15 cellular contexts compared by ENCODE assay signal in genomic region chr2:26462100-26462499, GRCh38. TPM values are rescaled to one million over a fixed set of nuclear protein-coding genes. Genes with fewer than 3 reads are reported as not detected.
A peak's percentile ranks its signal among the peaks of the same experiment; 100 is the strongest.
DNase-seq lines count a peak whose midpoint lies in the region; ATAC-seq and TF ChIP-seq lines count a peak whose summit lies in the region.
"Had no signal": no experiment of that assay in that cellular context is flagged by ENCODE, and none has a peak within 500 bp of the region (broad histone marks: within the 10 kb centered on the region; RNA-seq: fewer than 3 reads in every experiment).

No MANE protein-coding gene starts in this region.

- no peak overlapping the region for H3K4me3 ChIP-seq in RWPE2 (ENCODE audit: severe bottlenecking)
- H3K4me3 ChIP-seq in mesenchymal stem cell (ENCODE audit: insufficient read depth in 1 of 2, low read depth in 1 of 2, low read length in 2 of 2), result no peak overlapping the region
- H3K4me3 ChIP-seq in aorta (ENCODE audit: low read length in 2 of 2), result no peak overlapping the region
- H3K4me3 ChIP-seq in brain microvascular endothelial cell (ENCODE audit: low read depth, low read length), result no peak overlapping the region

- H3K14ac ChIP-seq in mesenchymal stem cell (ENCODE audit: low read length in 2 of 2), result no peak overlapping the region

- no peak overlapping the region for H3K23ac ChIP-seq in mesenchymal stem cell (ENCODE audit: low read length in 2 of 2)

- no peak overlapping the region for H2BK120ac ChIP-seq in mesenchymal stem cell (ENCODE audit: low read depth, low read length)

- no peak overlapping the region for H4K91ac ChIP-seq in mesenchymal stem cell (ENCODE audit: low read length)

- in situ Hi-C loops in brain microvascular endothelial cell (cut with HindIII; ENCODE audit: low pct_ligation_motif_present, low sequenced_read_pairs), result no loop called here

- H3K27me3 ChIP-seq in RWPE2 (ENCODE audit: insufficient read depth, poor library complexity, severe bottlenecking), result no peaks in the 10 kb centered on the region
- peaks cover 0 to 23% of the 10 kb centered on the region in 2 experiments for H3K27me3 ChIP-seq in mesenchymal stem cell (ENCODE audit: control insufficient read depth in 1 of 2, insufficient read depth in 1 of 2, low read length in 2 of 2)
- H3K27me3 ChIP-seq in aorta (ENCODE audit: control insufficient read depth in 1 of 2, insufficient read depth in 2 of 2, low read length in 1 of 2), result no peaks in the 10 kb centered on the region
- no peaks in the 10 kb centered on the region for H3K27me3 ChIP-seq in brain microvascular endothelial cell (replicated peaks)

- H3K9ac ChIP-seq in mesenchymal stem cell (ENCODE audit: low read length), result no peak overlapping the region

- H3K9me3 ChIP-seq in RWPE2 (ENCODE audit: severe bottlenecking) (no peaks in the 10 kb centered on the region), mesenchymal stem cell (ENCODE audit: control insufficient read depth, low read length) (no peaks in the 10 kb centered on the region), aorta (ENCODE audit: control insufficient read depth, low read length) (no peaks in the 10 kb centered on the region)

- WGBS in mesenchymal stem cell, result 95% methylated on average over 6 of the region's 6 CpGs
- WGBS in aorta, 2 donors, result 94 to 96% methylated on average over 6 of the region's 6 CpGs

- no peak for TF ChIP-seq CTCF in RWPE2 (IDR thresholded peaks at IDR 0.05; ENCODE audit: poor library complexity, severe bottlenecking)
- no peak for TF ChIP-seq CTCF in brain microvascular endothelial cell (IDR thresholded peaks at IDR 0.05; ENCODE audit: low read depth, low read length, missing control alignments)

- H3K36me3 ChIP-seq in RWPE2 (ENCODE audit: low read depth), result no peaks in the 10 kb centered on the region
- H3K36me3 ChIP-seq in mesenchymal stem cell (ENCODE audit: control insufficient read depth in 1 of 2, insufficient read depth in 2 of 2, low read depth in 1 of 2, low read length in 2 of 2), result no peaks in the 10 kb centered on the region
- H3K36me3 ChIP-seq in aorta (ENCODE audit: control insufficient read depth in 1 of 2, insufficient read depth in 2 of 2, low read length in 1 of 2), result no peaks in the 10 kb centered on the region
- no peaks in the 10 kb centered on the region for H3K36me3 ChIP-seq in brain microvascular endothelial cell (replicated peaks)

- H2BK15ac ChIP-seq in mesenchymal stem cell (ENCODE audit: low read depth, poor library complexity, severe bottlenecking), result peak overlapping the region; percentile 67

- H3K4me2 ChIP-seq in mesenchymal stem cell (ENCODE audit: low read length, poor library complexity, severe bottlenecking), result no peak overlapping the region

- DNase-seq in Right ventricle myocardium inferior (ENCODE audit: missing footprints) (peak; percentile 22), cardiac septum (ENCODE audit: low spot score) (no peak), RWPE2 (ENCODE audit: low spot score) (peak; percentile 39), mesenchymal stem cell (no peak), aorta (peak; percentile 42 to 69), NCI-H524 treated with DMSO at 0.1 percent for 48 hours (lab: John Stamatoyannopoulos, UW) (no peak), caudate nucleus (lab: John Stamatoyannopoulos, UW) (no peak), brain microvascular endothelial cell (no peak)
- DNase-seq: DMS79, SHP77 treated with DMSO at 0.1 percent for 48 hours had no signal

- H3K4me1 ChIP-seq in RWPE2 (ENCODE audit: insufficient read depth, poor library complexity, severe bottlenecking) (no peaks in the 10 kb centered on the region), mesenchymal stem cell (ENCODE audit: control insufficient read depth, insufficient read depth, low read depth, low read length) (peaks cover 18% of the 10 kb centered on the region), aorta (ENCODE audit: control insufficient read depth in 1 of 2, insufficient read depth in 2 of 2, low read length in 2 of 2) (no peaks in the 10 kb centered on the region)

- H2BK5ac ChIP-seq in mesenchymal stem cell (ENCODE audit: low read depth, low read length, poor library complexity, severe bottlenecking), result no peak overlapping the region

- intact Hi-C loops in Right ventricle myocardium inferior (cut with DNase I) (no loop called here), cardiac septum (cut with DNase I) (no loop called here), aorta (cut with DNase I) (no loop called here)

- no peaks in the 10 kb centered on the region for H3K79me1 ChIP-seq in mesenchymal stem cell (replicated peaks; ENCODE audit: low read length, poor library complexity, severe bottlenecking)

- no peak overlapping the region for H3K27ac ChIP-seq in RWPE2 (ENCODE audit: poor library complexity, severe bottlenecking)
- no peak overlapping the region for H3K27ac ChIP-seq in mesenchymal stem cell (ENCODE audit: low read length, poor library complexity, severe bottlenecking)
- H3K27ac ChIP-seq in aorta (ENCODE audit: low read depth in 1 of 2, low read length in 2 of 2), result no peak overlapping the region
- H3K27ac ChIP-seq in caudate nucleus (ENCODE audit: low read depth, low read length), result no peak overlapping the region
- no peak overlapping the region for H3K27ac ChIP-seq in brain microvascular endothelial cell

- no peak overlapping the region for H3K18ac ChIP-seq in mesenchymal stem cell (ENCODE audit: low read depth in 1 of 2, low read length in 2 of 2)

- no peak overlapping the region for H2BK12ac ChIP-seq in mesenchymal stem cell (ENCODE audit: low read length in 2 of 2)

- no peak overlapping the region for H2AFZ ChIP-seq in mesenchymal stem cell (ENCODE audit: low read depth, low read length)

- H4K8ac ChIP-seq in mesenchymal stem cell (ENCODE audit: low read length), result no peak overlapping the region

- no peak overlapping the region for H2AK5ac ChIP-seq in mesenchymal stem cell (ENCODE audit: low read length, severe bottlenecking)

- ATAC-seq in Right ventricle myocardium inferior, result no peak
- no peak for ATAC-seq in RWPE2 (ENCODE audit: low read depth)
- no peak for ATAC-seq in aorta (ENCODE audit: low FRiP score)
- ATAC-seq: Panc1 had no signal

- no peak overlapping the region for H3K4ac ChIP-seq in mesenchymal stem cell (ENCODE audit: low read depth in 1 of 2, low read length in 2 of 2)

RNA-seq across cellular contexts. Expression of gene OTOF, which starts 15.8 kb away (rescaled TPM):
- total RNA-seq in Right ventricle myocardium inferior (0.08 TPM), cardiac septum (not detected), aorta (under 1 TPM; 0.06 to 0.24 TPM)
- polyA plus RNA-seq in mesenchymal stem cell (2013, experiment 1 of 2), result not detected
- not detected for polyA plus RNA-seq in mesenchymal stem cell (2013, experiment 2 of 2)
- polyA plus RNA-seq in aorta, result not detected
- total RNA-seq: A673, Calu3, H4, NCI-H460 had no signal

Comparison
In these comparisons a context has a peak if more than half of its experiments do, and no peak if none do; other contexts are left out.
1. DNase-seq: peak in Right ventricle myocardium inferior (single experiment), RWPE2 (single experiment) and aorta (2 of 2); none in cardiac septum (single experiment), mesenchymal stem cell (single experiment), NCI-H524 treated with DMSO at 0.1 percent for 48 hours (single experiment), caudate nucleus (0 of 61) and brain microvascular endothelial cell (single experiment).